ENCODE assay signal across 15 cellular contexts in genomic region chr14:94367347-94367746, GRCh38. TPM values are rescaled to one million over a fixed set of nuclear protein-coding genes. Genes with fewer than 3 reads are reported as not detected.
"Had no signal": no experiment of that assay in that cellular context is flagged by ENCODE, and none has a peak within 500 bp of the region (broad histone marks: within the 10 kb centered on the region; RNA-seq: fewer than 3 reads in every experiment).

No MANE protein-coding gene starts in this region.

- ATAC-seq: gastrocnemius medialis; stimulated activated memory B cell treated with anti-CD40 and anti-IgM and Interleukin-4, amounts not matched to agents 10 μg/mL and 1 μg/mL and 100 μg/mL, for 72 hours had no signal

- H3K36me3 ChIP-seq: colonic mucosa, gastrocnemius medialis, heart right ventricle had no signal

- H3K9me3 Mint-ChIP-seq: activated CD4-positive, alpha-beta memory T cell treated with anti-CD3 and anti-CD28 coated beads for 36 hours; mesothelial cell of epicardium had no signal

- H3K27ac ChIP-seq: colonic mucosa, epithelial cell of prostate, gastrocnemius medialis, heart right ventricle had no signal

- DNase-seq: activated CD4-positive, alpha-beta memory T cell treated with anti-CD3 and anti-CD28 coated beads for 36 hours; activated naive CD4-positive, alpha-beta T cell treated with Interleukin-2 at 50 U/mL for 16 hours; colonic mucosa; effector CD8-positive, alpha-beta T cell; gastrocnemius medialis; heart right ventricle; islet precursor cell; trophoblast cell had no signal

- H3K9me3 ChIP-seq: colonic mucosa, gastrocnemius medialis, heart right ventricle had no signal

- H3K4me1 Mint-ChIP-seq: mesothelial cell of epicardium; stimulated activated memory B cell treated with anti-CD40 and anti-IgM and Interleukin-4, amounts not matched to agents 10 μg/mL and 1 μg/mL and 100 μg/mL, for 72 hours had no signal

- H3K4me1 ChIP-seq: colonic mucosa, gastrocnemius medialis, heart right ventricle had no signal

- H3K36me3 Mint-ChIP-seq: activated CD4-positive, alpha-beta memory T cell treated with anti-CD3 and anti-CD28 coated beads for 36 hours; mesothelial cell of epicardium; stimulated activated memory B cell treated with anti-CD40 and anti-IgM and Interleukin-4, amounts not matched to agents 10 μg/mL and 1 μg/mL and 100 μg/mL, for 72 hours had no signal

- H3K4me3 Mint-ChIP-seq: activated CD4-positive, alpha-beta memory T cell treated with anti-CD3 and anti-CD28 coated beads for 36 hours; mesothelial cell of epicardium; stimulated activated memory B cell treated with anti-CD40 and anti-IgM and Interleukin-4, amounts not matched to agents 10 μg/mL and 1 μg/mL and 100 μg/mL, for 72 hours had no signal

- H3K27me3 ChIP-seq: colonic mucosa, gastrocnemius medialis had no signal

- H3K27ac Mint-ChIP-seq: activated CD4-positive, alpha-beta memory T cell treated with anti-CD3 and anti-CD28 coated beads for 36 hours; mesothelial cell of epicardium; stimulated activated memory B cell treated with anti-CD40 and anti-IgM and Interleukin-4, amounts not matched to agents 10 μg/mL and 1 μg/mL and 100 μg/mL, for 72 hours had no signal

- H3K4me3 ChIP-seq: colonic mucosa, gastrocnemius medialis, heart right ventricle had no signal

RNA-seq across cellular contexts. Expression of gene SERPINA2, which starts 0.8 kb away (rescaled TPM):
- total RNA-seq: activated CD4-positive, alpha-beta memory T cell treated with anti-CD3 and anti-CD28 coated beads for 36 hours; astrocyte; colonic mucosa; gastrocnemius medialis; heart right ventricle; lower leg skin; mesothelial cell of epicardium; subcutaneous adipose tissue; T-helper 2 cell treated with Interferon-gamma antibody and Interleukin-4, amounts not matched to agents 100 ng/mL and 5 ng/mL, for 36 hours had no signal

RNA-seq across cellular contexts. Expression of gene SERPINA6, which starts 44.2 kb away (rescaled TPM):
- total RNA-seq: activated CD4-positive, alpha-beta memory T cell treated with anti-CD3 and anti-CD28 coated beads for 36 hours; astrocyte; heart right ventricle; lower leg skin; mesothelial cell of epicardium; subcutaneous adipose tissue; T-helper 2 cell treated with Interferon-gamma antibody and Interleukin-4, amounts not matched to agents 100 ng/mL and 5 ng/mL, for 36 hours had no signal
